11 cellular contexts compared by ENCODE assay signal in genomic region chr20:22335210-22335609, GRCh38.
"Had no signal": no experiment of that assay in that cellular context is flagged by ENCODE, and none has a peak within 500 bp of the region (broad histone marks: within the 10 kb centered on the region; RNA-seq: fewer than 3 reads in every experiment).

No MANE protein-coding gene starts in this region.

- H3K4me2 ChIP-seq: GM23338 had no signal

- H3K9me3 ChIP-seq: HAP-1 had no signal

- ATAC-seq: HCT116 had no signal

- H3K9ac ChIP-seq: GM23248 had no signal

- H3K4me1 ChIP-seq: HAP-1 had no signal

- H3K36me3 ChIP-seq: HAP-1 had no signal

- H3K27ac ChIP-seq: GM23248 had no signal

- H2AFZ ChIP-seq: GM23248, GM23338 had no signal

- FAIRE-seq: H1, H54 had no signal

- DNase-seq: GM23248, GOT3, H7, H9, HCEC 1CT, HFFc6 had no signal

- H3K4me3 ChIP-seq: GM23248, GM23338, HAP-1 had no signal
